24 cellular contexts compared by ENCODE assay signal in genomic region chr7:152862842-152863241, GRCh38.
"Had no signal": no experiment of that assay in that cellular context is flagged by ENCODE, and none has a peak within 500 bp of the region (broad histone marks: within the 10 kb centered on the region; RNA-seq: fewer than 3 reads in every experiment).

No MANE protein-coding gene starts in this region.

- H3K4me1 Mint-ChIP-seq: endodermal cell, mesothelial cell of epicardium had no signal

- H3K27me3 ChIP-seq: colonic mucosa, dorsolateral prefrontal cortex, esophagus squamous epithelium, gastrocnemius medialis, heart right ventricle, left lung had no signal

- H3K27me3 Mint-ChIP-seq: effector memory CD8-positive, alpha-beta T cell; naive B cell; naive thymus-derived CD8-positive, alpha-beta T cell had no signal

- H3K4me3 ChIP-seq: colonic mucosa, dorsolateral prefrontal cortex, esophagus squamous epithelium, gastrocnemius medialis, heart right ventricle, left lung, lower lobe of right lung, mucosa of descending colon had no signal

- H3K36me3 ChIP-seq: colonic mucosa, esophagus squamous epithelium, gastrocnemius medialis, left lung, lower lobe of right lung had no signal

- H3K4me3 Mint-ChIP-seq: effector memory CD8-positive, alpha-beta T cell; endodermal cell; mesothelial cell of epicardium; naive B cell; naive thymus-derived CD8-positive, alpha-beta T cell had no signal

- H3K9me3 ChIP-seq: colonic mucosa, esophagus squamous epithelium, gastrocnemius medialis, heart right ventricle, left lung, lower lobe of right lung, mucosa of descending colon had no signal

- H3K4me1 ChIP-seq: colonic mucosa, esophagus squamous epithelium, gastrocnemius medialis, heart right ventricle, left lung, lower lobe of right lung had no signal

- H3K27ac Mint-ChIP-seq: effector memory CD8-positive, alpha-beta T cell; endodermal cell; mesothelial cell of epicardium; naive thymus-derived CD8-positive, alpha-beta T cell had no signal

- H3K27ac ChIP-seq: colonic mucosa, dorsolateral prefrontal cortex, epithelial cell of prostate, esophagus squamous epithelium, gastrocnemius medialis, heart right ventricle, left lung, lower lobe of right lung had no signal

- DNase-seq: colonic mucosa; dermis blood vessel endothelial cell; dorsolateral prefrontal cortex; effector CD8-positive, alpha-beta T cell; effector memory CD8-positive, alpha-beta T cell; endodermal cell; erythroblast; esophagus squamous epithelium; foreskin fibroblast; foreskin melanocyte; gastrocnemius medialis; glutamatergic neuron; heart right ventricle; hippocampal formation; left cardiac atrium; left lung; left ventricle myocardium superior; lower lobe of right lung; mesenchymal stem cell; mucosa of descending colon; naive B cell; naive thymus-derived CD8-positive, alpha-beta T cell had no signal

- H3K9me3 Mint-ChIP-seq: effector memory CD8-positive, alpha-beta T cell; endodermal cell; mesothelial cell of epicardium; naive B cell; naive thymus-derived CD8-positive, alpha-beta T cell had no signal
